Comparison of ENCODE assay signal across 19 cellular contexts in the genomic region with DNA sequence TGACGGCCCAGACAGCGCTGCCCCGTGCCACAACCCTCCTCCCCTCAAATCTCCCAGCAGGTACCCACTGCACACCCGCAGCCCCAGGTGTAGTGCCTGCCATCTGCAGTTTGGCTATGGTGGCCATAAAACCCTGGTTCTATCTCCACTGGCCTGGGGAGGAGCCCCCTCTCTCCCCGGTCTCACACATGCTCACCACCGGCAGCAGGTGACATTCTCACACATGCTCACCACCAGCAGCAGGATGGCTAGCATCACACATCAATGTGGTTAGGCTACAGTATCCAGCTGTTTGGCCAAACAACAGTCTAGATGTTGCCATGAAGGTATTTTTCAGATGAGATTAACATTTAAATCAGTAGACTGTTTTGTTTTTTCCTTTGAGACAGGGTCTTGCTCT.
"Had no signal": no experiment of that assay in that cellular context is flagged by ENCODE, and none has a peak within 500 bp of the region (broad histone marks: within the 10 kb centered on the region; RNA-seq: fewer than 3 reads in every experiment).

No MANE protein-coding gene starts in this region.

- H3K36me3 Mint-ChIP-seq: activated naive CD4-positive, alpha-beta T cell treated with anti-CD3 and anti-CD28 coated beads, Interleukin-2, amount 50 U/mL, for 72 hours; brain; mesothelial cell of epicardium had no signal

- H3K4me3 Mint-ChIP-seq: activated CD4-positive, alpha-beta memory T cell treated with anti-CD3 and anti-CD28 coated beads, Interleukin-2, amount 10 ng/mL, durations not matched to agents 7 days and 5 days; activated CD4-positive, alpha-beta T cell treated with anti-CD3 and anti-CD28 coated beads for 36 hours; brain; mesothelial cell of epicardium had no signal

- H3K27ac Mint-ChIP-seq: activated CD4-positive, alpha-beta memory T cell treated with anti-CD3 and anti-CD28 coated beads, Interleukin-2, amount 10 ng/mL, durations not matched to agents 7 days and 5 days; activated CD4-positive, alpha-beta T cell treated with anti-CD3 and anti-CD28 coated beads for 36 hours; activated naive CD4-positive, alpha-beta T cell treated with anti-CD3 and anti-CD28 coated beads, Interleukin-2, amount 50 U/mL, for 72 hours; mesothelial cell of epicardium; stimulated activated naive B cell treated with anti-CD40 and anti-IgM and Interleukin-4, amounts not matched to agents 10 μg/mL and 1 μg/mL and 100 μg/mL, for 72 hours had no signal

- H3K27ac ChIP-seq: epithelial cell of prostate, parathyroid adenoma, tibial artery had no signal

- H3K27me3 Mint-ChIP-seq: activated CD4-positive, alpha-beta memory T cell treated with anti-CD3 and anti-CD28 coated beads, Interleukin-2, amount 10 ng/mL, durations not matched to agents 7 days and 5 days; activated CD4-positive, alpha-beta T cell treated with anti-CD3 and anti-CD28 coated beads for 36 hours; brain; stimulated activated naive B cell treated with anti-CD40 and anti-IgM and Interleukin-4, amounts not matched to agents 10 μg/mL and 1 μg/mL and 100 μg/mL, for 72 hours had no signal

- H3K27me3 ChIP-seq: heart right ventricle, tibial artery had no signal

- H3K36me3 ChIP-seq: heart right ventricle, tibial artery had no signal

- ATAC-seq: activated CD4-positive, alpha-beta T cell treated with anti-CD3 and anti-CD28 coated beads for 36 hours; activated naive CD4-positive, alpha-beta T cell treated with anti-CD3 and anti-CD28 coated beads, Interleukin-2, amount 50 U/mL, for 72 hours; heart right ventricle; left colon; stimulated activated naive B cell treated with anti-CD40 and anti-IgM and Interleukin-4, amounts not matched to agents 10 μg/mL and 1 μg/mL and 100 μg/mL, for 72 hours had no signal

- H3K9me3 Mint-ChIP-seq: activated CD4-positive, alpha-beta memory T cell treated with anti-CD3 and anti-CD28 coated beads, Interleukin-2, amount 10 ng/mL, durations not matched to agents 7 days and 5 days; activated naive CD4-positive, alpha-beta T cell treated with anti-CD3 and anti-CD28 coated beads, Interleukin-2, amount 50 U/mL, for 72 hours; brain; mesothelial cell of epicardium; stimulated activated naive B cell treated with anti-CD40 and anti-IgM and Interleukin-4, amounts not matched to agents 10 μg/mL and 1 μg/mL and 100 μg/mL, for 72 hours had no signal

- DNase-seq: activated CD4-positive, alpha-beta memory T cell treated with anti-CD3 and anti-CD28 coated beads, Interleukin-2, amount 10 ng/mL, durations not matched to agents 7 days and 5 days; activated CD4-positive, alpha-beta T cell treated with anti-CD3 and anti-CD28 coated beads for 36 hours; activated CD8-positive, alpha-beta memory T cell treated with anti-CD3 and anti-CD28 coated beads, Interleukin-2, amount 50 U/mL, for 4 hours; activated gamma-delta T cell; activated T-cell treated with anti-CD3 and anti-CD28 coated beads, Interleukin-2, amount 50 U/mL, for 48 hours; cerebellar nuclear complex; effector CD8-positive, alpha-beta T cell; heart right ventricle; left colon; retina; stimulated activated CD4-positive, alpha-beta T cell treated with anti-CD3 and anti-CD28 coated beads, Interleukin-2, amount 100 ng/mL, for 48 hours; stimulated activated naive B cell treated with anti-CD40 and anti-IgM and Interleukin-4, amounts not matched to agents 10 μg/mL and 1 μg/mL and 100 μg/mL, for 72 hours; tibial artery had no signal

- H3K9me3 ChIP-seq: heart right ventricle, tibial artery had no signal

- H3K4me3 ChIP-seq: heart right ventricle, lung, tibial artery had no signal
